ENCODE assay signal across 1 cellular context in the genomic region with DNA sequence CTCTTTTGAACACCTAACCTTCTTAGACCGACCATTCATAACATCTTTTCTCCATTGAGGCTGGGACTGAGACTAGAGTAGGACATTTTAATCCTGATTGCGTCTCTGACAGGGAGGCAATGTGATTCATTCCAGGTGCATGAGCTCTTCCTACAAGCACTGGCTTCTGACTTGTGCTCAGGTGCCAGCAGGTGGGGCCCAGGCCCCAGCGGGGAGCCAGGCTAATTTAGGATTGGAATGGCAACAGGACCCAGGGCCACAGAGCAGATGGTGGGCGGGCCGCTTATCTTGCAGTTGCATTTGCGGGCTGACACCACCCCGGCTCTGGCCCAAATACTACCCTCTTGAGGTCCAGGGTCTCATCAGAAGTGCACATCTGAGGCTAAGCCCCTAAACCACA.
TF ChIP-seq lines count a peak whose summit lies in the region.

No MANE protein-coding gene starts in this region.

TF ChIP-seq in K562, 482 proteins besides CTCF, POLR2A, EP300 and RAD21:
- TF ChIP-seq ZNF764 (CRISPR knock-in tag; IDR thresholded peaks at IDR 0.05; ENCODE audit: low read depth) (no peak), HOXB6 (CRISPR knock-in tag; IDR thresholded peaks at IDR 0.05; ENCODE audit: borderline replicate concordance) (no peak), CBFA2T3 (IDR thresholded peaks at IDR 0.05) (peak; percentile 36), BACH1 (tag; IDR thresholded peaks at IDR 0.05) (no peak)
- TF ChIP-seq, protein P1, sequence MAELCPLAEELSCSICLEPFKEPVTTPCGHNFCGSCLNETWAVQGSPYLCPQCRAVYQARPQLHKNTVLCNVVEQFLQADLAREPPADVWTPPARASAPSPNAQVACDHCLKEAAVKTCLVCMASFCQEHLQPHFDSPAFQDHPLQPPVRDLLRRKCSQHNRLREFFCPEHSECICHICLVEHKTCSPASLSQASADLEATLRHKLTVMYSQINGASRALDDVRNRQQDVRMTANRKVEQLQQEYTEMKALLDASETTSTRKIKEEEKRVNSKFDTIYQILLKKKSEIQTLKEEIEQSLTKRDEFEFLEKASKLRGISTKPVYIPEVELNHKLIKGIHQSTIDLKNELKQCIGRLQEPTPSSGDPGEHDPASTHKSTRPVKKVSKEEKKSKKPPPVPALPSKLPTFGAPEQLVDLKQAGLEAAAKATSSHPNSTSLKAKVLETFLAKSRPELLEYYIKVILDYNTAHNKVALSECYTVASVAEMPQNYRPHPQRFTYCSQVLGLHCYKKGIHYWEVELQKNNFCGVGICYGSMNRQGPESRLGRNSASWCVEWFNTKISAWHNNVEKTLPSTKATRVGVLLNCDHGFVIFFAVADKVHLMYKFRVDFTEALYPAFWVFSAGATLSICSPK (IDR thresholded peaks at IDR 0.05; ENCODE audit: borderline replicate concordance): no peak
